Comparison of ENCODE assay signal across 18 cellular contexts in genomic region chr3:172591171-172591605, GRCh38.
DNase-seq lines count a peak whose midpoint lies in the region; ATAC-seq, FAIRE-seq and TF ChIP-seq lines count a peak whose summit lies in the region.
"Had no signal": no experiment of that assay in that cellular context is flagged by ENCODE, and none has a peak within 500 bp of the region (broad histone marks: within the 10 kb centered on the region; RNA-seq: fewer than 3 reads in every experiment).

No MANE protein-coding gene starts in this region.

- no peaks in the 10 kb centered on the region for H3K79me2 ChIP-seq in mesendoderm (ENCODE audit: control insufficient read depth, insufficient read depth, low read length)

- peak overlapping the region; percentile 28 for H2BK5ac ChIP-seq in mesendoderm (ENCODE audit: low read length)

- no peak for TF ChIP-seq CTCF in CD14-positive monocyte (IDR thresholded peaks at IDR 0.05)

- H3K18ac ChIP-seq in mesendoderm (ENCODE audit: low read length), result no peak overlapping the region

- H3K4me1 ChIP-seq in mesendoderm (ENCODE audit: control insufficient read depth, low read depth, low read length), result peaks cover 3% of the 10 kb centered on the region

- no peak overlapping the region for H4K8ac ChIP-seq in mesendoderm (ENCODE audit: low read depth, low read length)

- H3K9me3 Mint-ChIP-seq in CD14-positive monocyte, result peaks cover 7 to 12% (median 9%) of the 10 kb centered on the region in 7 donors
- H3K9me3 Mint-ChIP-seq in activated T-helper 2 cell treated with anti-CD3 and anti-CD28 coated beads, Interferon-gamma antibody, Interleukin-2, Interleukin-4, amounts not matched to agents 10 μg/mL and 5 μg/mL and 100 μg/mL, durations not matched to agents 14 hours and 24 hours and 36 hours, result peaks cover 30% of the 10 kb centered on the region

- FAIRE-seq in GM18507 (lab: Jason Lieb, UNC), result peak; percentile 47

- no peak overlapping the region for H3K4ac ChIP-seq in mesendoderm (ENCODE audit: low read depth, low read length)

- H3K27me3 ChIP-seq in mesendoderm (ENCODE audit: insufficient read depth, low read length, poor library complexity), result no peaks in the 10 kb centered on the region
- H3K27me3 ChIP-seq: breast epithelium, spleen had no signal

- DNase-seq in CD14-positive monocyte (ENCODE audit: low spot score), result no peak
- DNase-seq in GM18507 (ENCODE audit: extremely low spot score, insufficient read length, low read depth), result no peak
- no peak for DNase-seq in activated T-helper 2 cell treated with anti-CD3 and anti-CD28 coated beads, Interferon-gamma antibody, Interleukin-2, Interleukin-4, amounts not matched to agents 10 μg/mL and 5 μg/mL and 100 μg/mL, durations not matched to agents 14 hours and 24 hours and 36 hours (ENCODE audit: low spot score)
- DNase-seq in mesendoderm, result peak; percentile 39
- DNase-seq in NCI-H1694 treated with DMSO at 0.1 percent for 48 hours (lab: John Stamatoyannopoulos, UW), result no peak
- DNase-seq: activated CD4-positive, alpha-beta T cell treated with anti-CD3 and anti-CD28 coated beads for 48 hours; activated gamma-delta T cell; effector CD8-positive, alpha-beta T cell; foreskin fibroblast; left ventricle myocardium superior; NCI-H1105 treated with DMSO at 0.1 percent for 48 hours; NCI-H774; posterior cingulate gyrus; spleen; stimulated activated naive CD4-positive, alpha-beta T cell treated with Interleukin-2 at 50 U/mL for 16 hours had no signal

- no CpG with 5 or more reads among the region's 4 CpGs for WGBS in mesendoderm (ENCODE audit: extremely low coverage, insufficient coverage, low lambda C conversion rate)

- H3K27ac Mint-ChIP-seq in CD14-positive monocyte, result peak overlapping the region in 4 of 7 donors; percentile 47 to 91 (median 72)
- peak overlapping the region; percentile 69 for H3K27ac Mint-ChIP-seq in activated T-helper 2 cell treated with anti-CD3 and anti-CD28 coated beads, Interferon-gamma antibody, Interleukin-2, Interleukin-4, amounts not matched to agents 10 μg/mL and 5 μg/mL and 100 μg/mL, durations not matched to agents 14 hours and 24 hours and 36 hours

- no peak overlapping the region for H3K9ac ChIP-seq in mesendoderm (ENCODE audit: low read length)

- peaks cover 0 to 1% (median 0%) of the 10 kb centered on the region in 3 donors for H3K27me3 Mint-ChIP-seq in CD14-positive monocyte (ENCODE audit: low read depth in 3 of 3)
- H3K27me3 Mint-ChIP-seq in activated T-helper 2 cell treated with anti-CD3 and anti-CD28 coated beads, Interferon-gamma antibody, Interleukin-2, Interleukin-4, amounts not matched to agents 10 μg/mL and 5 μg/mL and 100 μg/mL, durations not matched to agents 14 hours and 24 hours and 36 hours (ENCODE audit: low read depth), result no peaks in the 10 kb centered on the region

- H3K4me2 ChIP-seq in mesendoderm (ENCODE audit: low read length), result no peak overlapping the region

- H3K36me3 Mint-ChIP-seq in CD14-positive monocyte, result peaks cover 2 to 9% of the 10 kb centered on the region in 2 donors
- peaks cover 31% of the 10 kb centered on the region for H3K36me3 Mint-ChIP-seq in activated T-helper 2 cell treated with anti-CD3 and anti-CD28 coated beads, Interferon-gamma antibody, Interleukin-2, Interleukin-4, amounts not matched to agents 10 μg/mL and 5 μg/mL and 100 μg/mL, durations not matched to agents 14 hours and 24 hours and 36 hours (ENCODE audit: low read depth)

- H3K4me1 Mint-ChIP-seq in CD14-positive monocyte, result peaks cover 73% of the 10 kb centered on the region
- H3K4me1 Mint-ChIP-seq in activated T-helper 2 cell treated with anti-CD3 and anti-CD28 coated beads, Interferon-gamma antibody, Interleukin-2, Interleukin-4, amounts not matched to agents 10 μg/mL and 5 μg/mL and 100 μg/mL, durations not matched to agents 14 hours and 24 hours and 36 hours (ENCODE audit: low read depth), result peaks cover 80% of the 10 kb centered on the region

- no peak overlapping the region for H3K27ac ChIP-seq in mesendoderm (ENCODE audit: low read depth, low read length)
- H3K27ac ChIP-seq: breast epithelium had no signal

- ATAC-seq in HG02763 (IDR thresholded peaks at IDR 0.05; ENCODE audit: unreplicated experiment) (no peak), HG03139 (IDR thresholded peaks at IDR 0.05; ENCODE audit: unreplicated experiment) (no peak)
- ATAC-seq: left ventricle myocardium superior had no signal

- no peak overlapping the region for H3K4me3 Mint-ChIP-seq in CD14-positive monocyte
- H3K4me3 Mint-ChIP-seq in activated T-helper 2 cell treated with anti-CD3 and anti-CD28 coated beads, Interferon-gamma antibody, Interleukin-2, Interleukin-4, amounts not matched to agents 10 μg/mL and 5 μg/mL and 100 μg/mL, durations not matched to agents 14 hours and 24 hours and 36 hours (ENCODE audit: low read depth), result peak overlapping the region; percentile 1

- H4K5ac ChIP-seq in mesendoderm (ENCODE audit: low read length), result no peak overlapping the region

- no peak overlapping the region for H2BK120ac ChIP-seq in mesendoderm (ENCODE audit: low read depth, low read length)

- H2AK5ac ChIP-seq in mesendoderm (ENCODE audit: low read length), result no peak overlapping the region

- no peak overlapping the region for H3K56ac ChIP-seq in mesendoderm (ENCODE audit: low read length)

- intact Hi-C loops in CD14-positive monocyte (cut with micrococcal nuclease), result loop anchor here (5.0 to 10.0 kb wide), 3 partner anchors 46 to 99 kb away; partner anchors contain the start of gene TNFSF10 (in 1 of the 2)
- intact Hi-C loops in activated T-helper 2 cell treated with anti-CD3 and anti-CD28 coated beads, Interferon-gamma antibody, Interleukin-2, Interleukin-4, amounts not matched to agents 10 μg/mL and 5 μg/mL and 100 μg/mL, durations not matched to agents 14 hours and 24 hours and 36 hours (cut with micrococcal nuclease), result loop anchor here (5.0 to 10.0 kb wide), 3 partner anchors 161 to 484 kb away; partner anchors contain the start of gene ECT2

- no peak overlapping the region for H3K23ac ChIP-seq in mesendoderm (ENCODE audit: low read length)

- no peaks in the 10 kb centered on the region for H3K36me3 ChIP-seq in mesendoderm (ENCODE audit: control insufficient read depth, insufficient read depth, low read length)
- H3K36me3 ChIP-seq: breast epithelium, spleen had no signal

- no peaks in the 10 kb centered on the region for H3K79me1 ChIP-seq in mesendoderm (ENCODE audit: low read length)

- no peak overlapping the region for H2BK15ac ChIP-seq in mesendoderm (replicated peaks; ENCODE audit: low read depth)

- no peak overlapping the region for H3K4me3 ChIP-seq in mesendoderm (ENCODE audit: low read length)
- H3K4me3 ChIP-seq: breast epithelium, spleen had no signal
